9 cellular contexts compared by ENCODE assay signal in the genomic region with DNA sequence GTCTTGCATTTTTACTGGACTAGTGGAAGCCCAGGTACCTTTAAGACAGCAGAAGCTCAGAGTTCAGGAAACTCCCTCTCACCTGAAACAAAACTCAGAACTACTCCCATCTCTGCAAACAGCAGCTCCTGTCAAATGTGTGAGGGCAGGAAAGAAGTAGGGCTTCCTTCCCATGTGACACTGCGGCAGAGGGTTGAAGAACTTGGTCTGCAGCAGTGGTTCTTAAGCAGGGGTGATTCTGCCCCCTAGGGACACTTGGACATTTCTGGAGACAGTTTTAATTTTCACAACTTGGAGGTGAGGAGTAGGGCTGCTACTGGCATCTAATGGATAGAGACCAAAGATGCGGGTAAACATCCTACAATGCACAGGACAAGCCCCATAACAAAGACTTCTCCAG.
DNase-seq lines count a peak whose midpoint lies in the region; TF ChIP-seq lines count a peak whose summit lies in the region.
"Had no signal": no experiment of that assay in that cellular context is flagged by ENCODE, and none has a peak within 500 bp of the region (broad histone marks: within the 10 kb centered on the region; RNA-seq: fewer than 3 reads in every experiment).

No MANE protein-coding gene starts in this region.

- TF ChIP-seq CTCF in PC-9 (conservative IDR thresholded peaks at IDR 0.05) (peak; percentile 45; the same call in 1 of the 2 replicates), foreskin fibroblast (IDR thresholded peaks at IDR 0.05; ENCODE audit: low read depth, low read length) (peak; percentile 21)

- no peaks in the 10 kb centered on the region for H3K27me3 ChIP-seq in PC-9 (ENCODE audit: insufficient read depth, low read depth)

- H3K9me2 ChIP-seq in PC-9 (ENCODE audit: insufficient read depth): no peaks in the 10 kb centered on the region

- no peaks in the 10 kb centered on the region for H3K4me1 Mint-ChIP-seq in activated CD4-positive, alpha-beta memory T cell treated with anti-CD3 and anti-CD28 coated beads, Interleukin-2, amount 10 ng/mL, durations not matched to agents 7 days and 5 days

- no peaks in the 10 kb centered on the region for H3K9me3 Mint-ChIP-seq in activated CD4-positive, alpha-beta memory T cell treated with anti-CD3 and anti-CD28 coated beads, Interleukin-2, amount 10 ng/mL, durations not matched to agents 7 days and 5 days

- CTCF ChIA-PET in PC-9 (lab: Charles Lee): interaction anchor here (1.0 kb wide), 1 partner anchor 101 kb away, joined by 3 read pairs; no protein-coding TSS in a partner anchor
- CTCF ChIA-PET in activated CD4-positive, alpha-beta memory T cell treated with anti-CD3 and anti-CD28 coated beads, Interleukin-2, amount 10 ng/mL, durations not matched to agents 7 days and 5 days (lab: Charles Lee): interaction anchor here (1.1 kb wide), 1 partner anchor 102 kb away, joined by 3 read pairs; no protein-coding TSS in a partner anchor

- no peaks in the 10 kb centered on the region for H3K36me3 Mint-ChIP-seq in activated CD4-positive, alpha-beta memory T cell treated with anti-CD3 and anti-CD28 coated beads, Interleukin-2, amount 10 ng/mL, durations not matched to agents 7 days and 5 days (ENCODE audit: low read depth)

- H2AFZ ChIP-seq in PC-9: no peak overlapping the region

- H3K27ac ChIP-seq in PC-9: no peak overlapping the region

- intact Hi-C loops in PC-9 (cut with micrococcal nuclease; ENCODE audit: unreplicated experiment): loop anchor here (1.0 to 5.0 kb wide), 2 partner anchors 82 to 102 kb away; no protein-coding TSS in a partner anchor

- H3K4me3 ChIP-seq in PC-9 (no peak overlapping the region), foreskin fibroblast (ENCODE audit: low read depth in 1 of 2, low read length in 2 of 2) (no peak overlapping the region)

- no peaks in the 10 kb centered on the region for H3K4me1 ChIP-seq in PC-9 (replicated peaks; ENCODE audit: insufficient read depth)

- 0 out of 2 replicates have a peak, but pooled peaks cover 2% of the 10 kb centered on the region for H3K9me3 ChIP-seq in PC-9 (ENCODE audit: insufficient read depth, low read depth)

- H3K4me3 Mint-ChIP-seq in activated CD4-positive, alpha-beta memory T cell treated with anti-CD3 and anti-CD28 coated beads, Interleukin-2, amount 10 ng/mL, durations not matched to agents 7 days and 5 days: no peak overlapping the region

- no peak overlapping the region for H3K4me2 ChIP-seq in PC-9

- POLR2A ChIA-PET in PC-9 (lab: Charles Lee; ENCODE audit: unreplicated experiment): no interaction called here
- POLR2A ChIA-PET in activated CD4-positive, alpha-beta memory T cell treated with anti-CD3 and anti-CD28 coated beads, Interleukin-2, amount 10 ng/mL, durations not matched to agents 7 days and 5 days (lab: Charles Lee): no interaction called here

- no peaks in the 10 kb centered on the region for H4K20me1 ChIP-seq in PC-9 (ENCODE audit: insufficient read depth)

- H3F3A ChIP-seq in PC-9 (ENCODE audit: insufficient read depth, low read depth): no peaks in the 10 kb centered on the region

- H3K27ac Mint-ChIP-seq in activated CD4-positive, alpha-beta memory T cell treated with anti-CD3 and anti-CD28 coated beads, Interleukin-2, amount 10 ng/mL, durations not matched to agents 7 days and 5 days: no peak overlapping the region

- peak; percentile 14 for DNase-seq in GDM1 (lab: John Stamatoyannopoulos, UW)
- peak; percentile 36 for DNase-seq in HCEC 1CT
- peak in 1 of 2 experiments; percentile 37 for DNase-seq in PC-9
- peak; percentile 24 to 46 for DNase-seq in foreskin fibroblast
- no peak for DNase-seq in NCI-H446 treated with DMSO at 0.1 percent for 48 hours (lab: John Stamatoyannopoulos, UW)
- no peak for DNase-seq in activated CD4-positive, alpha-beta memory T cell treated with anti-CD3 and anti-CD28 coated beads, Interleukin-2, amount 10 ng/mL, durations not matched to agents 7 days and 5 days
- no peak for DNase-seq in SKM-1 (lab: John Stamatoyannopoulos, UW; ENCODE audit: unreplicated experiment)
- DNase-seq in epidermal melanocyte (ENCODE audit: insufficient read length, low spot score): no peak
- DNase-seq: DND-41 had no signal

- no TSS peak for BruUV-seq in PC-9 (replicated peaks; lab: Mats Ljungman, UMichigan)

- H3K79me2 ChIP-seq in PC-9 (ENCODE audit: low read depth): no peaks in the 10 kb centered on the region

- no peaks in the 10 kb centered on the region for H3K36me3 ChIP-seq in PC-9 (ENCODE audit: low read depth)

- peaks cover 20% of the 10 kb centered on the region for H3K27me3 Mint-ChIP-seq in activated CD4-positive, alpha-beta memory T cell treated with anti-CD3 and anti-CD28 coated beads, Interleukin-2, amount 10 ng/mL, durations not matched to agents 7 days and 5 days

Comparison
In these comparisons a context has a peak if more than half of its experiments do, and no peak if none do; other contexts are left out.
1. DNase-seq: peak in GDM1 (single experiment), HCEC 1CT (single experiment) and foreskin fibroblast (2 of 2); none in NCI-H446 treated with DMSO at 0.1 percent for 48 hours (single experiment), activated CD4-positive, alpha-beta memory T cell treated with anti-CD3 and anti-CD28 coated beads, Interleukin-2, amount 10 ng/mL, durations not matched to agents 7 days and 5 days (single experiment), SKM-1 (single experiment) and epidermal melanocyte (single experiment).